Comparison of ENCODE assay signal across 10 cellular contexts in genomic region chr14:20489093-20489994, GRCh38. TPM values are rescaled to one million over a fixed set of nuclear protein-coding genes. Genes with fewer than 3 reads are reported as not detected.
DNase-seq lines count a peak whose midpoint lies in the region; ATAC-seq and TF ChIP-seq lines count a peak whose summit lies in the region.
"Had no signal": no experiment of that assay in that cellular context is flagged by ENCODE, and none has a peak within 500 bp of the region (broad histone marks: within the 10 kb centered on the region; RNA-seq: fewer than 3 reads in every experiment).

No MANE protein-coding gene starts in this region.

- peaks cover 1% of the 10 kb centered on the region for H3K27me3 Mint-ChIP-seq in activated CD8-positive, alpha-beta T cell treated with anti-CD3 and anti-CD28 coated beads, Interleukin-2, amount 10 ng/mL, durations not matched to agents 7 days and 5 days (ENCODE audit: low read depth)

- ATAC-seq in HG02938 (IDR thresholded peaks at IDR 0.05; ENCODE audit: unreplicated experiment): peak; percentile 35
- peak; percentile 70 for ATAC-seq in activated CD8-positive, alpha-beta T cell treated with anti-CD3 and anti-CD28 coated beads, Interleukin-2, amount 10 ng/mL, durations not matched to agents 7 days and 5 days

- peak overlapping the region; percentile 89 for H3K27ac Mint-ChIP-seq in activated CD8-positive, alpha-beta T cell treated with anti-CD3 and anti-CD28 coated beads, Interleukin-2, amount 10 ng/mL, durations not matched to agents 7 days and 5 days

- H3K4me1 ChIP-seq in neutrophil (ENCODE audit: control insufficient read depth in 1 of 2, insufficient read depth in 1 of 2, low read depth in 1 of 2, low read length in 1 of 2) (peaks cover 46 to 52% of the 10 kb centered on the region in 2 experiments), ascending aorta (no peaks in the 10 kb centered on the region), esophagus muscularis mucosa (peaks cover 0 to 10% (median 1%) of the 10 kb centered on the region in 4 donors)
- H3K4me1 ChIP-seq: A549 had no signal

- H3K36me3 ChIP-seq in neutrophil (no peaks in the 10 kb centered on the region), ascending aorta (no peaks in the 10 kb centered on the region), esophagus muscularis mucosa (no peaks in the 10 kb centered on the region)

- peaks cover 76% of the 10 kb centered on the region for H3K4me1 Mint-ChIP-seq in activated CD8-positive, alpha-beta T cell treated with anti-CD3 and anti-CD28 coated beads, Interleukin-2, amount 10 ng/mL, durations not matched to agents 7 days and 5 days (ENCODE audit: low read depth)

- no peaks in the 10 kb centered on the region for H3K9me3 ChIP-seq in neutrophil
- H3K9me3 ChIP-seq in ascending aorta: no peaks in the 10 kb centered on the region
- H3K9me3 ChIP-seq in esophagus muscularis mucosa: no peaks in the 10 kb centered on the region
- H3K9me3 ChIP-seq: A549 had no signal

- POLR2A ChIA-PET in activated CD8-positive, alpha-beta T cell treated with anti-CD3 and anti-CD28 coated beads, Interleukin-2, amount 10 ng/mL, durations not matched to agents 7 days and 5 days (lab: Charles Lee): interaction anchor here (5.0 kb wide), 1 partner anchor 19 kb away, joined by 27 read pairs; the partner anchor contains the start of gene PNP

- no peak for TF ChIP-seq POLR2A in esophagus muscularis mucosa (IDR thresholded peaks at IDR 0.05; ENCODE audit: low read depth)

- DNase-seq in NCI-H2107 treated with DMSO at 0.1 percent for 48 hours (lab: John Stamatoyannopoulos, UW; ENCODE audit: unreplicated experiment) (peak; percentile 64), NCI-H2107 (lab: John Stamatoyannopoulos, UW) (no peak), ascending aorta (ENCODE audit: low spot score in 2 of 2) (no peak), esophagus muscularis mucosa (ENCODE audit: extremely low spot score) (no peak), NCI-H82 (lab: John Stamatoyannopoulos, UW) (no peak)
- DNase-seq in activated CD8-positive, alpha-beta T cell treated with anti-CD3 and anti-CD28 coated beads, Interleukin-2, amount 10 ng/mL, durations not matched to agents 7 days and 5 days: peak; percentile 45

- CTCF ChIA-PET in activated CD8-positive, alpha-beta T cell treated with anti-CD3 and anti-CD28 coated beads, Interleukin-2, amount 10 ng/mL, durations not matched to agents 7 days and 5 days (lab: Charles Lee): interaction anchor here (0.8 to 1.4 kb wide), 5 partner anchors 9 to 202 kb away, joined by 3 to 4 read pairs (median 3); no protein-coding TSS in a partner anchor

- peak overlapping the region; percentile 30 for H3K4me3 Mint-ChIP-seq in activated CD8-positive, alpha-beta T cell treated with anti-CD3 and anti-CD28 coated beads, Interleukin-2, amount 10 ng/mL, durations not matched to agents 7 days and 5 days

- intact Hi-C loops in ascending aorta (cut with DNase I) (no loop called here), esophagus muscularis mucosa (cut with DNase I) (no loop called here)

- 41% methylated on average over 6 of the region's 6 CpGs for WGBS in esophagus muscularis mucosa

- H3K27me3 ChIP-seq in neutrophil (no peaks in the 10 kb centered on the region), ascending aorta (no peaks in the 10 kb centered on the region), esophagus muscularis mucosa (peaks cover 0 to 15% (median 0%) of the 10 kb centered on the region in 4 donors)

- TF ChIP-seq CTCF in neutrophil (IDR thresholded peaks at IDR 0.05) (no peak), ascending aorta (IDR thresholded peaks at IDR 0.05) (no peak), esophagus muscularis mucosa (IDR thresholded peaks at IDR 0.05) (no peak)

- TF ChIP-seq EP300 in esophagus muscularis mucosa (IDR thresholded peaks at IDR 0.05): no peak

- H3K36me3 Mint-ChIP-seq in activated CD8-positive, alpha-beta T cell treated with anti-CD3 and anti-CD28 coated beads, Interleukin-2, amount 10 ng/mL, durations not matched to agents 7 days and 5 days (ENCODE audit: low read depth): no peaks in the 10 kb centered on the region

- no peaks in the 10 kb centered on the region for H3K9me3 Mint-ChIP-seq in activated CD8-positive, alpha-beta T cell treated with anti-CD3 and anti-CD28 coated beads, Interleukin-2, amount 10 ng/mL, durations not matched to agents 7 days and 5 days (ENCODE audit: insufficient read depth)

- H3K4me3 ChIP-seq in neutrophil (ENCODE audit: low read depth in 1 of 2, low read length in 1 of 2): no peak overlapping the region
- H3K4me3 ChIP-seq in ascending aorta: no peak overlapping the region
- no peak overlapping the region for H3K4me3 ChIP-seq in esophagus muscularis mucosa
- H3K4me3 ChIP-seq: A549 had no signal

- peak overlapping the region; percentile 68 for H3K27ac ChIP-seq in neutrophil
- no peak overlapping the region for H3K27ac ChIP-seq in ascending aorta
- no peak overlapping the region for H3K27ac ChIP-seq in esophagus muscularis mucosa (replicated peaks in 1 of 4)
- H3K27ac ChIP-seq: A549 had no signal

RNA-seq across cellular contexts. Expression of gene RNASE10, which starts 16.0 kb away (rescaled TPM):
- total RNA-seq in activated CD8-positive, alpha-beta T cell treated with anti-CD3 and anti-CD28 coated beads, Interleukin-2, amount 10 ng/mL, durations not matched to agents 7 days and 5 days: under 1 TPM; 0.29 to 0.40 TPM
- total RNA-seq in ascending aorta (not detected), esophagus muscularis mucosa (not detected)
- total RNA-seq: skeletal muscle tissue had no signal

RNA-seq across cellular contexts. Expression of gene PNP, which starts 20.1 kb away (rescaled TPM):
- total RNA-seq in activated CD8-positive, alpha-beta T cell treated with anti-CD3 and anti-CD28 coated beads, Interleukin-2, amount 10 ng/mL, durations not matched to agents 7 days and 5 days: 100 to 1,000 TPM; 211 to 216 TPM
- total RNA-seq in ascending aorta (62.7 TPM), esophagus muscularis mucosa (10 to 100 TPM in 3 of 4 donors, 1 to 10 TPM in 1; 4.2 to 85.2 (median 14.2) TPM)

RNA-seq across cellular contexts. Expression of gene PIP4P1, which starts 28.1 kb away (rescaled TPM):
- total RNA-seq in activated CD8-positive, alpha-beta T cell treated with anti-CD3 and anti-CD28 coated beads, Interleukin-2, amount 10 ng/mL, durations not matched to agents 7 days and 5 days: 10 to 100 TPM; 31.3 to 31.6 TPM
- total RNA-seq in ascending aorta (30.7 TPM), esophagus muscularis mucosa (10 to 100 TPM; 18.7 to 27.9 (median 24.5) TPM)

RNA-seq across cellular contexts. Expression of gene APEX1, which starts 34.3 kb away (rescaled TPM):
- 100 to 1,000 TPM; 135 to 142 TPM for total RNA-seq in activated CD8-positive, alpha-beta T cell treated with anti-CD3 and anti-CD28 coated beads, Interleukin-2, amount 10 ng/mL, durations not matched to agents 7 days and 5 days
- total RNA-seq in ascending aorta: 21.5 TPM
- total RNA-seq in esophagus muscularis mucosa: 100 to 1,000 TPM; 101 to 105 (median 104) TPM

RNA-seq across cellular contexts. Expression of gene OSGEP, which starts 34.7 kb away (rescaled TPM):
- 10 to 100 TPM; 51.8 to 56.6 TPM for total RNA-seq in activated CD8-positive, alpha-beta T cell treated with anti-CD3 and anti-CD28 coated beads, Interleukin-2, amount 10 ng/mL, durations not matched to agents 7 days and 5 days
- 26.7 TPM for total RNA-seq in ascending aorta
- total RNA-seq in esophagus muscularis mucosa: 10 to 100 TPM; 23.5 to 36.8 (median 24.8) TPM

Comparison
In these comparisons a context has a peak if more than half of its experiments do, and no peak if none do; other contexts are left out.
1. DNase-seq: peak in NCI-H2107 treated with DMSO at 0.1 percent for 48 hours (single experiment) and activated CD8-positive, alpha-beta T cell treated with anti-CD3 and anti-CD28 coated beads, Interleukin-2, amount 10 ng/mL, durations not matched to agents 7 days and 5 days (single experiment); none in NCI-H2107 (single experiment), ascending aorta (0 of 2), esophagus muscularis mucosa (single experiment) and NCI-H82 (single experiment).